16 cellular contexts compared by ENCODE assay signal in genomic region chr3:38227989-38228388, GRCh38. TPM values are rescaled to one million over a fixed set of nuclear protein-coding genes. Genes with fewer than 3 reads are reported as not detected.
DNase-seq lines count a peak whose midpoint lies in the region; ATAC-seq, FAIRE-seq and TF ChIP-seq lines count a peak whose summit lies in the region.
"Had no signal": no experiment of that assay in that cellular context is flagged by ENCODE, and none has a peak within 500 bp of the region (broad histone marks: within the 10 kb centered on the region; RNA-seq: fewer than 3 reads in every experiment).

No MANE protein-coding gene starts in this region.

- H3K4me3 ChIP-seq in astrocyte of the spinal cord (ENCODE audit: low read depth, low read length) (no peak overlapping the region), keratinocyte (ENCODE audit: control insufficient read depth in 2 of 3, extremely low read depth in 1 of 3, insufficient read depth in 2 of 3, low read depth in 1 of 3, low read length in 3 of 3) (no peak overlapping the region)
- H3K4me3 ChIP-seq in CD8-positive, alpha-beta T cell (ENCODE audit: low read depth, low read length), result no peak overlapping the region
- H3K4me3 ChIP-seq: coronary artery had no signal

- no peaks in the 10 kb centered on the region for H3K9me3 ChIP-seq in keratinocyte (ENCODE audit: control insufficient read depth, low read depth, low read length)
- H3K9me3 ChIP-seq in CD8-positive, alpha-beta T cell (ENCODE audit: low read length), result no peaks in the 10 kb centered on the region

- intact Hi-C loops in CD8-positive, alpha-beta T cell (cut with DNase I, micrococcal nuclease), result loop anchor here in 1 of 2 experiments (5.0 kb wide), 1 partner anchor 111 kb away; no protein-coding TSS in a partner anchor

- H3K27ac ChIP-seq in keratinocyte (ENCODE audit: control insufficient read depth, insufficient read depth, low read length), result peak overlapping the region; percentile 47
- no peak overlapping the region for H3K27ac ChIP-seq in CD8-positive, alpha-beta T cell (ENCODE audit: low read depth, low read length)
- H3K27ac ChIP-seq: VCaP had no signal

- peaks cover 9 to 26% of the 10 kb centered on the region in 2 experiments for H3K36me3 ChIP-seq in keratinocyte (ENCODE audit: control insufficient read depth in 2 of 2, extremely low read depth in 1 of 2, insufficient read depth in 2 of 2, low read length in 2 of 2)
- H3K36me3 ChIP-seq in CD8-positive, alpha-beta T cell (ENCODE audit: insufficient read depth, low read length), result peaks cover 18% of the 10 kb centered on the region

- H3K4me1 ChIP-seq in keratinocyte (ENCODE audit: control insufficient read depth, extremely low read depth, insufficient read depth, low read length), result peaks cover 35% of the 10 kb centered on the region
- H3K4me1 ChIP-seq in CD8-positive, alpha-beta T cell (ENCODE audit: insufficient read depth, low read length), result no peaks in the 10 kb centered on the region

- H3K36me3 Mint-ChIP-seq in CD8-positive, alpha-beta T cell, result peaks cover 73% of the 10 kb centered on the region

- H3K4me1 Mint-ChIP-seq in CD8-positive, alpha-beta T cell (ENCODE audit: low read depth), result no peaks in the 10 kb centered on the region

- TF ChIP-seq CTCF in astrocyte of the spinal cord (IDR thresholded peaks at IDR 0.05; ENCODE audit: low read depth, low read length), result no peak
- no peak for TF ChIP-seq CTCF in keratinocyte (optimal IDR thresholded peaks at IDR 0.05 in 1 of 3, IDR thresholded peaks at IDR 0.05 in 1 of 3, conservative IDR thresholded peaks at IDR 0.05 in 1 of 3; ENCODE audit: extremely low read depth in 1 of 3, insufficient read depth in 2 of 3, low read length in 3 of 3)
- no peak for TF ChIP-seq CTCF in CD8-positive, alpha-beta T cell (IDR thresholded peaks at IDR 0.05)

- FAIRE-seq in keratinocyte (lab: Jason Lieb, UNC), result no peak

- H3K27ac Mint-ChIP-seq in CD8-positive, alpha-beta T cell, result no peak overlapping the region

- no peaks in the 10 kb centered on the region for H3K27me3 Mint-ChIP-seq in CD8-positive, alpha-beta T cell (ENCODE audit: low read depth)
- H3K27me3 Mint-ChIP-seq: naive thymus-derived CD4-positive, alpha-beta T cell had no signal

- no peak overlapping the region for H3K4me3 Mint-ChIP-seq in CD8-positive, alpha-beta T cell
- H3K4me3 Mint-ChIP-seq: activated T-cell treated with anti-CD3 and anti-CD28 coated beads, Interleukin-2, amount 50 U/mL, for 4 hours; naive thymus-derived CD4-positive, alpha-beta T cell had no signal

- no peaks in the 10 kb centered on the region for H4K20me1 ChIP-seq in keratinocyte (ENCODE audit: control insufficient read depth, extremely low read depth, insufficient read depth, low read length)

- H3K79me2 ChIP-seq in keratinocyte (ENCODE audit: control insufficient read depth, insufficient read depth, low read length), result peaks cover 4% of the 10 kb centered on the region

- no peak overlapping the region for H2AFZ ChIP-seq in keratinocyte (ENCODE audit: control insufficient read depth, low read length)

- dilution Hi-C loops in keratinocyte (cut with MboI; ENCODE audit: extremely low pct_ligation_motif_present, low sequenced_read_pairs), result no loop called here

- no peak for ATAC-seq in HG03196 (IDR thresholded peaks at IDR 0.05; ENCODE audit: unreplicated experiment)
- ATAC-seq in CD8-positive, alpha-beta T cell, result no peak
- ATAC-seq: activated T-cell treated with anti-CD3 and anti-CD28 coated beads, Interleukin-2, amount 50 U/mL, for 4 hours; naive thymus-derived CD4-positive, alpha-beta T cell had no signal

- CTCF ChIA-PET in CD8-positive, alpha-beta T cell (lab: Charles Lee), result no interaction called here

- H3K9ac ChIP-seq in keratinocyte (ENCODE audit: control insufficient read depth, extremely low read depth, insufficient read depth, low read length), result no peak overlapping the region

- H3K9me3 Mint-ChIP-seq in CD8-positive, alpha-beta T cell, result no peaks in the 10 kb centered on the region
- H3K9me3 Mint-ChIP-seq: activated T-cell treated with anti-CD3 and anti-CD28 coated beads, Interleukin-2, amount 50 U/mL, for 4 hours; naive thymus-derived CD4-positive, alpha-beta T cell had no signal

- POLR2A ChIA-PET in CD8-positive, alpha-beta T cell (lab: Charles Lee), result no interaction called here

- no peaks in the 10 kb centered on the region for H3K27me3 ChIP-seq in keratinocyte (ENCODE audit: control insufficient read depth, extremely low read depth, insufficient read depth, low read length)
- no peaks in the 10 kb centered on the region for H3K27me3 ChIP-seq in CD8-positive, alpha-beta T cell (ENCODE audit: insufficient read depth, low read length)

- H3K9me1 ChIP-seq in keratinocyte (ENCODE audit: control insufficient read depth, extremely low read depth, insufficient read depth, low read length), result no peaks in the 10 kb centered on the region

- in situ Hi-C loops in astrocyte of the spinal cord (cut with HindIII; ENCODE audit: low sequenced_read_pairs), result no loop called here

- H3K4me2 ChIP-seq in keratinocyte (ENCODE audit: control insufficient read depth, extremely low read depth, insufficient read depth, low read depth, low read length), result peak overlapping the region; percentile 33

- DNase-seq in AG08395 (ENCODE audit: low spot score) (peak; percentile 53), HS-5 (ENCODE audit: low read depth) (peak; percentile 47), astrocyte of the spinal cord (ENCODE audit: low read depth, low spot score) (peak; percentile 55), keratinocyte (ENCODE audit: low read depth, low spot score) (no peak), NCI-H524 treated with DMSO at 0.1 percent for 48 hours (lab: John Stamatoyannopoulos, UW) (no peak)
- no peak for DNase-seq in CD8-positive, alpha-beta T cell
- no peak for DNase-seq in activated CD4-positive, alpha-beta T cell treated with anti-CD3 and anti-CD28 coated beads for 4 hours
- DNase-seq: activated T-cell treated with anti-CD3 and anti-CD28 coated beads, Interleukin-2, amount 50 U/mL, for 4 hours; COR-L47; naive thymus-derived CD4-positive, alpha-beta T cell; NCI-H146; stimulated activated CD4-positive, alpha-beta T cell treated with anti-CD3 and anti-CD28 coated beads, Interleukin-15, amount 100 ng/mL, for 24 hours; stimulated activated naive CD4-positive, alpha-beta T cell had no signal

RNA-seq across cellular contexts. Expression of gene SLC22A13, which starts 37.6 kb away (rescaled TPM):
- 0.09 to 0.54 TPM (median 0.25 TPM) in 3 replicates for polyA plus RNA-seq in keratinocyte
- polyA plus RNA-seq in keratinocyte (2011; ENCODE audit: low read depth), result 0.92 TPM
- 0.05 TPM in 1 of 2 replicates, not detected in the other for polyA plus RNA-seq in keratinocyte (2011; cell fraction: cytosol; rRNA removed)
- 2.5 and 4.1 TPM in 2 replicates for polyA plus RNA-seq in keratinocyte (2011; cell fraction: nucleus; rRNA removed)
- polyA plus RNA-seq in keratinocyte (2012; ENCODE audit: low replicate concordance), result 0.07 and 1.0 TPM in 2 replicates
- polyA minus RNA-seq in keratinocyte, result 0.16 to 4.5 TPM (median 2.6 TPM) in 3 replicates
- not detected for polyA minus RNA-seq in keratinocyte (2011; cell fraction: cytosol; rRNA and poly(A)+ RNA removed)
- 5.4 and 10.7 TPM in 2 replicates for polyA minus RNA-seq in keratinocyte (2011; cell fraction: nucleus; rRNA and poly(A)+ RNA removed)
- total RNA-seq in CD8-positive, alpha-beta T cell, result under 1 TPM; 0.16 to 0.44 TPM
- polyA plus RNA-seq: naive thymus-derived CD4-positive, alpha-beta T cell had no signal

RNA-seq across cellular contexts. Expression of gene SLC22A14, which starts 54.1 kb away (rescaled TPM):
- 0.08 to 0.37 TPM (median 0.20 TPM) in 3 replicates for polyA plus RNA-seq in keratinocyte
- 0.74 TPM for polyA plus RNA-seq in keratinocyte (2011; ENCODE audit: low read depth)
- 0.12 and 0.16 TPM in 2 replicates for polyA plus RNA-seq in keratinocyte (2011; cell fraction: cytosol; rRNA removed)
- polyA plus RNA-seq in keratinocyte (2011; cell fraction: nucleus; rRNA removed), result 2.5 and 2.8 TPM in 2 replicates
- 1.2 TPM in 1 of 2 replicates, not detected in the other for polyA plus RNA-seq in keratinocyte (2012; ENCODE audit: low replicate concordance)
- 1.9 to 2.6 TPM in 2 of 3 replicates, not detected in the other for polyA minus RNA-seq in keratinocyte
- not detected for polyA minus RNA-seq in keratinocyte (2011; cell fraction: cytosol; rRNA and poly(A)+ RNA removed)
- 1.9 and 4.2 TPM in 2 replicates for polyA minus RNA-seq in keratinocyte (2011; cell fraction: nucleus; rRNA and poly(A)+ RNA removed)
- not detected for total RNA-seq in CD8-positive, alpha-beta T cell
- total RNA-seq: activated T-cell treated with anti-CD3 and anti-CD28 coated beads, Interleukin-2, amount 50 U/mL, for 4 hours had no signal
- polyA plus RNA-seq: naive thymus-derived CD4-positive, alpha-beta T cell had no signal

Comparison
In these comparisons a context has a peak if more than half of its experiments do, and no peak if none do; other contexts are left out.
1. DNase-seq: peak in AG08395 (single experiment), HS-5 (single experiment) and astrocyte of the spinal cord (single experiment); none in keratinocyte (single experiment), NCI-H524 treated with DMSO at 0.1 percent for 48 hours (single experiment), CD8-positive, alpha-beta T cell (0 of 7) and activated CD4-positive, alpha-beta T cell treated with anti-CD3 and anti-CD28 coated beads for 4 hours (0 of 2).